ENCODE assay signal across 14 cellular contexts in the genomic region with DNA sequence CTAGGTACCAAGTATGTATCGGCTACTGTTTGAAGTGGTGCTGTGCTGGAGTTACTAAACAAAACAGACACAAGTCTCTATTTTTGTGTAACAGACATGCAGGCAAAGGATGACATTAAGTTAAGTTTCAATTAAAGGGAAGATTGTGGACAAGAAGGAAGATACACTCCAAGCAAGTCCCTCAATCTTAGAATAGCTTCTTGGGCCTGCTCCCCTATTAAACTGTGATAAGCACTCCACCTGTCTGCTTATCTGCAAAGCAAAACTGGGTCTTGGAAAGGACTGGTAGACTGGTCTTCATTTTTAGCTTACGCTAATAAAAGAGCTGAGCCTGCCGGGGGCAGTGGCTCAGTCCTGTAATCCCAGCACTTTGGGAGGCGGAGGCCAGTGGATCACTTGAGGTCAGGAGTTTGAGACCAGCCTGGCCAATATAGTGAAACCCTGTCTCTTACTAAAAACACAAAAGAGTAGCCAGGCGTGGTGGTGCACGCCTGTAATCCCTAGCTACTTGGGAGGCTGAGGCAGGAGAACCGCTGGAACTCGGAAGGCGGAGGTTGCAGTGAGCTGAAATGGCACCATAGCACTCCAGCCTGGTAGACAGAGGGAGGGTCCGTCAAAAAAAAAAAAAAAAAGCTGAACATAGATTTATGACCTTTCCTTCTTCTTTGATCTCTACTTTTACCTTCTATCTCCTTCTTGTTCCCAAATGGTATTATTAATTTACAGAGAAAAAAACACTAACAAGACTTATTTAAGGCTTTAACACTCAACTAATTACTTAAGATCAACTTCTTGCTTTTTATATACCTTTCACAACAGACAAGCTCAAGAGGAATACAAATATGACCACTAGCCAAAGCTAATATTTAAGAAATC. TPM values are rescaled to one million over a fixed set of nuclear protein-coding genes. Genes with fewer than 3 reads are reported as not detected.
DNase-seq lines count a peak whose midpoint lies in the region; ATAC-seq and TF ChIP-seq lines count a peak whose summit lies in the region.
"Had no signal": no experiment of that assay in that cellular context is flagged by ENCODE, and none has a peak within 500 bp of the region (broad histone marks: within the 10 kb centered on the region; RNA-seq: fewer than 3 reads in every experiment).

No MANE protein-coding gene starts in this region.

- no peak for TF ChIP-seq CTCF in IMR-90 (conservative IDR thresholded peaks at IDR 0.05; ENCODE audit: low read depth, low read length)
- TF ChIP-seq CTCF in mammary epithelial cell (conservative IDR thresholded peaks at IDR 0.05 in 1 of 2, IDR thresholded peaks at IDR 0.05 in 1 of 2; ENCODE audit: extremely low read depth in 1 of 2, insufficient read depth in 1 of 2, low read depth in 1 of 2, low read length in 2 of 2), result no peak
- no peak for TF ChIP-seq CTCF in nephron progenitor cell (IDR thresholded peaks at IDR 0.05)
- no peak for TF ChIP-seq CTCF in foreskin fibroblast (IDR thresholded peaks at IDR 0.05; ENCODE audit: low read depth, low read length)

- H3K14ac ChIP-seq in IMR-90 (replicated peaks; ENCODE audit: low read depth, low read length), result no peak overlapping the region

- dilution Hi-C loops in IMR-90 (cut with HindIII; ENCODE audit: low sequenced_read_pairs, unreplicated experiment) (no loop called here), mammary epithelial cell (cut with HindIII; ENCODE audit: low sequenced_read_pairs) (no loop called here)

- peak overlapping the region; percentile 34; the same call in 1 of the 2 replicates for H3K23ac ChIP-seq in IMR-90 (ENCODE audit: low read depth, low read length)

- H3K79me1 ChIP-seq in IMR-90 (ENCODE audit: low read depth in 1 of 2, low read length in 2 of 2), result peaks cover 0 to 28% of the 10 kb centered on the region in 2 experiments; a peak in 3 of 4 replicates

- peak overlapping the region; percentile 58 for H3K27ac ChIP-seq in CD4-positive, CD25-positive, alpha-beta regulatory T cell (ENCODE audit: insufficient read depth, low read length, poor library complexity, severe bottlenecking)
- H3K27ac ChIP-seq in IMR-90 (ENCODE audit: insufficient read depth, low read length) (no peak overlapping the region), mammary epithelial cell (ENCODE audit: insufficient read depth, low read depth, low read length) (no peak overlapping the region)
- H3K27ac ChIP-seq: left lung had no signal

- WGBS in IMR-90 (ENCODE audit: extremely low coverage in 2 of 2, insufficient read length in 1 of 2), 2 experiments, result 85% methylated on average over 4 of the region's 10 CpGs; no CpG with 5 or more reads in 1 of the 2 experiments
- 88% methylated on average over 9 of the region's 10 CpGs for WGBS in mammary epithelial cell (ENCODE audit: low coverage, missing lambda C conversion rate)

- peak overlapping the region; percentile 99 for H3K4me3 ChIP-seq in CD4-positive, CD25-positive, alpha-beta regulatory T cell (ENCODE audit: low read depth, low read length)
- H3K4me3 ChIP-seq in IMR-90 (ENCODE audit: insufficient read depth, low read depth, low read length) (no peak overlapping the region), mammary epithelial cell (replicated peaks in 1 of 3; ENCODE audit: insufficient read depth in 1 of 3, low read depth in 2 of 3, low read length in 3 of 3) (no peak overlapping the region), foreskin fibroblast (ENCODE audit: low read depth in 1 of 2, low read length in 2 of 2) (peak overlapping the region in 1 of 2 donors; percentile 98)

- no peak overlapping the region for H4K91ac ChIP-seq in IMR-90 (ENCODE audit: insufficient read depth, low read depth, low read length)

- H3K27me3 ChIP-seq in CD4-positive, CD25-positive, alpha-beta regulatory T cell (ENCODE audit: control insufficient read depth, insufficient read depth, low read length), result no peaks in the 10 kb centered on the region
- H3K27me3 ChIP-seq in IMR-90 (ENCODE audit: control insufficient read depth, insufficient read depth, low read length) (no peaks in the 10 kb centered on the region), mammary epithelial cell (ENCODE audit: insufficient read depth, low read length) (no peaks in the 10 kb centered on the region)
- H3K27me3 ChIP-seq: left lung had no signal

- no peak for TF ChIP-seq RAD21 in IMR-90 (IDR thresholded peaks at IDR 0.05; ENCODE audit: low read length)

- peaks cover 5% of the 10 kb centered on the region for H3K27me3 Mint-ChIP-seq in CD4-positive, CD25-positive, alpha-beta regulatory T cell
- H3K27me3 Mint-ChIP-seq in nephron progenitor cell (ENCODE audit: low read depth, poor library complexity), result no peaks in the 10 kb centered on the region

- no peak overlapping the region for H2BK120ac ChIP-seq in IMR-90 (ENCODE audit: low read depth, low read length)

- H3K56ac ChIP-seq in IMR-90 (ENCODE audit: extremely low read depth, insufficient read depth, low read length), result no peak overlapping the region

- H3K4me1 Mint-ChIP-seq in CD4-positive, CD25-positive, alpha-beta regulatory T cell, result peaks cover 38 to 69% (median 55%) of the 10 kb centered on the region in 4 donors
- peaks cover 46% of the 10 kb centered on the region for H3K4me1 Mint-ChIP-seq in nephron progenitor cell

- H3K4ac ChIP-seq in IMR-90 (ENCODE audit: low read depth, low read length), result no peak overlapping the region

- intact Hi-C loops in IMR-90 (cut with micrococcal nuclease) (loop anchor here (5.0 kb wide), 1 partner anchor 70 kb away; a partner anchor contains a TSS), mammary epithelial cell (cut with micrococcal nuclease) (loop anchor here (5.0 to 10.0 kb wide), 2 partner anchors 205 to 447 kb away; a partner anchor contains a TSS)

- H2BK5ac ChIP-seq in IMR-90 (ENCODE audit: low read depth, low read length, poor library complexity, severe bottlenecking), result no peak overlapping the region

- no peak overlapping the region for H4K5ac ChIP-seq in IMR-90 (ENCODE audit: low read depth, low read length)

- H3K36me3 Mint-ChIP-seq in CD4-positive, CD25-positive, alpha-beta regulatory T cell, result peaks cover 59% of the 10 kb centered on the region
- peaks cover 83% of the 10 kb centered on the region for H3K36me3 Mint-ChIP-seq in nephron progenitor cell (ENCODE audit: low read depth)

- H4K8ac ChIP-seq in IMR-90 (ENCODE audit: low read depth in 2 of 2, low read length in 2 of 2), result no peak overlapping the region

- H2AK9ac ChIP-seq in IMR-90 (replicated peaks; ENCODE audit: low read depth, low read length, poor library complexity), result no peak overlapping the region

- no peak overlapping the region for H3K4me2 ChIP-seq in IMR-90 (ENCODE audit: low read depth, low read length)
- peak overlapping the region; percentile 90 for H3K4me2 ChIP-seq in mammary epithelial cell (ENCODE audit: insufficient read depth, low read depth, low read length)

- no peak overlapping the region for H3K9ac ChIP-seq in IMR-90 (ENCODE audit: low read depth, low read length)
- no peak overlapping the region for H3K9ac ChIP-seq in mammary epithelial cell (ENCODE audit: insufficient read depth, low read length)

- no peak for DNase-seq in CD4-positive, CD25-positive, alpha-beta regulatory T cell
- DNase-seq in IMR-90 (no peak), mammary epithelial cell (no peak), nephron progenitor cell (no peak), NCI-H524 (lab: John Stamatoyannopoulos, UW) (no peak), OCI-M1 (lab: John Stamatoyannopoulos, UW) (no peak), GDM1 (lab: John Stamatoyannopoulos, UW) (no peak), foreskin fibroblast (no peak)
- DNase-seq: activated gamma-delta T cell treated with Interleukin-2 at 50 U/mL for 16 hours, DMS79, left lung, NCI-H2227 treated with DMSO at 0.1 percent for 48 hours had no signal

- BruUV-seq in IMR-90 (replicated peaks; lab: Mats Ljungman, UMichigan), result no TSS peak
- BruUV-seq in mammary epithelial cell (replicated peaks; lab: Mats Ljungman, UMichigan), result no TSS peak

- CTCF ChIA-PET in IMR-90 (lab: Yijun Ruan, JAX) (interaction anchor here (1.3 kb wide), 1 partner anchor 11 kb away, joined by 5 read pairs; no protein-coding TSS in a partner anchor), mammary epithelial cell (lab: Charles Lee; ENCODE audit: low non-redundant PET) (interaction anchor here (0.8 kb wide), 1 partner anchor 449 kb away, joined by 5 read pairs; no protein-coding TSS in a partner anchor)

- in situ Hi-C loops in IMR-90 (cut with MboI; ENCODE audit: low sequenced_read_pairs), result no loop called here
- in situ Hi-C loops in mammary epithelial cell (cut with MboI; ENCODE audit: low sequenced_read_pairs in 2 of 2), result no loop called here

- no peak overlapping the region for H2BK20ac ChIP-seq in IMR-90 (ENCODE audit: low read depth, low read length)

- no peaks in the 10 kb centered on the region for H3K9me3 ChIP-seq in CD4-positive, CD25-positive, alpha-beta regulatory T cell (ENCODE audit: control insufficient read depth in 2 of 2, low read length in 2 of 2)
- H3K9me3 ChIP-seq in IMR-90 (ENCODE audit: control insufficient read depth, insufficient read depth, low read length) (no peaks in the 10 kb centered on the region), mammary epithelial cell (replicated peaks; ENCODE audit: insufficient read depth, low read length) (no peaks in the 10 kb centered on the region)
- H3K9me3 ChIP-seq: left lung had no signal

- peaks cover 43% of the 10 kb centered on the region for H3K4me1 ChIP-seq in CD4-positive, CD25-positive, alpha-beta regulatory T cell (ENCODE audit: control insufficient read depth, insufficient read depth, low read length, poor library complexity, severe bottlenecking)
- H3K4me1 ChIP-seq in IMR-90 (ENCODE audit: control insufficient read depth, insufficient read depth, low read length) (peaks cover 9% of the 10 kb centered on the region), mammary epithelial cell (ENCODE audit: insufficient read depth, low read length) (peaks cover 12% of the 10 kb centered on the region)

- POLR2A ChIA-PET in IMR-90 (lab: Charles Lee; ENCODE audit: unreplicated experiment), result interaction anchor here (0.5 to 0.6 kb wide), 3 partner anchors 40 to 407 kb away, joined by 3 to 4 read pairs (median 3); no protein-coding TSS in a partner anchor

- H3K18ac ChIP-seq in IMR-90 (ENCODE audit: low read depth, low read length), result no peak overlapping the region

- H3K9me3 Mint-ChIP-seq in CD4-positive, CD25-positive, alpha-beta regulatory T cell, result peaks cover 0 to 2% (median 0%) of the 10 kb centered on the region in 7 donors
- no peaks in the 10 kb centered on the region for H3K9me3 Mint-ChIP-seq in nephron progenitor cell

- H3K4me3 Mint-ChIP-seq in CD4-positive, CD25-positive, alpha-beta regulatory T cell, result peak overlapping the region; percentile 95 to 99 (median 96)
- H3K4me3 Mint-ChIP-seq in nephron progenitor cell, result peak overlapping the region; percentile 97

- peaks cover 79% of the 10 kb centered on the region for H4K20me1 ChIP-seq in IMR-90 (ENCODE audit: insufficient read depth, low read length)
- H4K20me1 ChIP-seq in mammary epithelial cell (ENCODE audit: insufficient read depth, low read length), result peaks cover 8% of the 10 kb centered on the region

- peak overlapping the region; percentile 38 to 83 (median 67) for H3K27ac Mint-ChIP-seq in CD4-positive, CD25-positive, alpha-beta regulatory T cell
- H3K27ac Mint-ChIP-seq in nephron progenitor cell, result no peak overlapping the region

- no peak overlapping the region for H2BK15ac ChIP-seq in IMR-90 (ENCODE audit: low read depth, low read length)

- H2AFZ ChIP-seq in IMR-90 (replicated peaks; ENCODE audit: low read length, poor library complexity) (no peak overlapping the region), mammary epithelial cell (ENCODE audit: low read depth, low read length) (no peak overlapping the region)

- H3K79me2 ChIP-seq in mammary epithelial cell (ENCODE audit: insufficient read depth, low read length), result peaks cover 88% of the 10 kb centered on the region

- 0 out of 2 replicates have a peak, but pooled peaks cover 2% of the 10 kb centered on the region for H3K9me1 ChIP-seq in IMR-90 (ENCODE audit: insufficient read depth, low read length)

- no peak overlapping the region for H2AK5ac ChIP-seq in IMR-90 (ENCODE audit: low read depth, low read length)

- no peak for ATAC-seq in CD4-positive, CD25-positive, alpha-beta regulatory T cell (ENCODE audit: low read depth in 2 of 2)
- no peak for ATAC-seq in IMR-90 (ENCODE audit: low read depth)
- ATAC-seq: left lung had no signal

- peaks cover 48% of the 10 kb centered on the region for H3K36me3 ChIP-seq in CD4-positive, CD25-positive, alpha-beta regulatory T cell (ENCODE audit: control insufficient read depth, insufficient read depth, low read length)
- peaks cover 44% of the 10 kb centered on the region for H3K36me3 ChIP-seq in IMR-90 (ENCODE audit: control insufficient read depth, insufficient read depth, low read length)
- peaks cover 45% of the 10 kb centered on the region for H3K36me3 ChIP-seq in mammary epithelial cell (ENCODE audit: insufficient read depth, low read length)

- TF ChIP-seq POLR2A in IMR-90 (IDR thresholded peaks at IDR 0.05; ENCODE audit: low read depth, low read length), result no peak

RNA-seq across cellular contexts. Expression of a gene that starts 4.1 kb away (rescaled TPM):
- 658 TPM for total RNA-seq in CD4-positive, CD25-positive, alpha-beta regulatory T cell
- 10 to 100 TPM; 36.5 to 45.7 (median 41.3) TPM for polyA plus RNA-seq in CD4-positive, CD25-positive, alpha-beta regulatory T cell
- total RNA-seq in IMR-90 (2012; rRNA removed), result 366 and 371 TPM in 2 replicates
- polyA plus RNA-seq in IMR-90 (2012; rRNA removed), result 200 and 240 TPM in 2 replicates
- polyA plus RNA-seq in IMR-90 (2012; cell fraction: cytosol; rRNA removed), result 72.6 and 98.7 TPM in 2 replicates
- polyA plus RNA-seq in IMR-90 (2012; cell fraction: nucleus; rRNA removed; ENCODE audit: low replicate concordance), result 587 and 1,388 TPM in 2 replicates
- 100 to 1,000 TPM; 235 to 405 TPM for total RNA-seq in mammary epithelial cell
- 162 TPM for polyA plus RNA-seq in mammary epithelial cell
- polyA minus RNA-seq in mammary epithelial cell, result 270 TPM

RNA-seq across cellular contexts. Expression of a gene that starts 34.1 kb away (rescaled TPM):
- not detected for total RNA-seq in CD4-positive, CD25-positive, alpha-beta regulatory T cell
- polyA plus RNA-seq in CD4-positive, CD25-positive, alpha-beta regulatory T cell, result under 1 TPM in 3 of 4 donors, not detected in 1; 0.38 to 0.71 (median 0.42) TPM
- 192 and 224 TPM in 2 replicates for total RNA-seq in IMR-90 (2012; rRNA removed)
- 120 and 129 TPM in 2 replicates for polyA plus RNA-seq in IMR-90 (2012; rRNA removed)
- polyA plus RNA-seq in IMR-90 (2012; cell fraction: cytosol; rRNA removed), result 59.5 and 86.9 TPM in 2 replicates
- 17.7 and 49.2 TPM in 2 replicates for polyA plus RNA-seq in IMR-90 (2012; cell fraction: nucleus; rRNA removed; ENCODE audit: low replicate concordance)
- 10 to 100 TPM; 12.3 to 18.4 TPM for total RNA-seq in mammary epithelial cell
- polyA plus RNA-seq in mammary epithelial cell, result 17.8 TPM
- polyA minus RNA-seq in mammary epithelial cell, result 5.2 TPM

RNA-seq across cellular contexts. Expression of a gene that starts 47.0 kb away (rescaled TPM):
- not detected for total RNA-seq in CD4-positive, CD25-positive, alpha-beta regulatory T cell
- polyA plus RNA-seq in CD4-positive, CD25-positive, alpha-beta regulatory T cell, result not detected
- not detected in 2 replicates for total RNA-seq in IMR-90 (2012; rRNA removed)
- polyA plus RNA-seq in IMR-90 (2012; rRNA removed), result not detected in 2 replicates
- polyA plus RNA-seq in IMR-90 (2012; cell fraction: cytosol; rRNA removed), result 0.01 TPM in 1 of 2 replicates, not detected in the other
- polyA plus RNA-seq in IMR-90 (2012; cell fraction: nucleus; rRNA removed; ENCODE audit: low replicate concordance), result not detected in 2 replicates
- not detected for total RNA-seq in mammary epithelial cell
- polyA plus RNA-seq in mammary epithelial cell, result 0.03 TPM
- polyA minus RNA-seq in mammary epithelial cell, result not detected
- total RNA-seq: epithelial cell of proximal tubule, left lung, ureter had no signal

Comparison
In these comparisons a context has a peak if more than half of its experiments do, and no peak if none do; other contexts are left out.
1. RNA of a gene that starts 34.1 kb away (total RNA-seq): 192 to 224 TPM in IMR-90 and 12.3 to 18.4 TPM in mammary epithelial cell; not detected in CD4-positive, CD25-positive, alpha-beta regulatory T cell (single experiment); every median in the first group is over 10 times any median in the second.